In the genomic region with DNA sequence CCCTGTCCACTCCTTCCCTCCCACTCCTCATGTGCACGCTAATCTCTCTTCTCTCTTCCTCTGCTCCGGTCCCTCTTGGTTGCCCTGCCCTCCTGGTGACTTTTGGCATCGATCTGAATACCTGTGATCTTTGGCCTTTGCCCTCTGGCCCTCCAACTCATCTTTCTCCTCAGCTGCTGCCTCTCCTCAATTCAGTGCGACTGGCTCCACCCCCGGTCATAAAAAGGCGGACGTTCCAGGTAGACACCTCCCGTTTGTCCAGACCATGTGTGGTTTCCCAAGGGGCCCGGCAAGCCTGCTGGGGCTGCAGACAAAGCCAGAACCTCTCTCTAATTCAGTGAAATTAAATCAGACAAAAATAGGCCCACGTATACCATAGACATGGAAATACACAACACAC, we compare ENCODE assay signal across 22 cellular contexts.
"Had no signal": no experiment of that assay in that cellular context is flagged by ENCODE, and none has a peak within 500 bp of the region (broad histone marks: within the 10 kb centered on the region; RNA-seq: fewer than 3 reads in every experiment).

No MANE protein-coding gene starts in this region.

- ATAC-seq: activated CD4-positive, CD25-positive, alpha-beta regulatory T cell treated with anti-CD3 and anti-CD28 coated beads, Interleukin-2, amount 50 U/mL, for 24 hours; activated CD8-positive, alpha-beta T cell treated with anti-CD3 and anti-CD28 coated beads, Interleukin-2, amount 10 ng/mL, durations not matched to agents 7 days and 5 days; activated naive CD8-positive, alpha-beta T cell treated with anti-CD3 and anti-CD28 coated beads, Interleukin-2, amount 50 U/mL, for 24 hours; foreskin keratinocyte; lower lobe of right lung; natural killer cell treated with Interleukin-12 subunit alpha and Interleukin-12 subunit beta and Interleukin-15 and Interleukin-18, amount 100 ng/mL, for 72 hours; SK-N-SH treated with all-trans-retinoic acid at 6 μM for 48 hours; stimulated activated naive B cell treated with anti-CD40 and anti-IgM and Interleukin-4, amounts not matched to agents 10 μg/mL and 1 μg/mL and 100 μg/mL, for 72 hours; T-cell had no signal

- DNase-seq: activated CD4-positive, alpha-beta T cell treated with anti-CD3 and anti-CD28 coated beads, Interleukin-2, amount 10 ng/mL, durations not matched to agents 7 days and 5 days; activated CD8-positive, alpha-beta T cell treated with anti-CD3 and anti-CD28 coated beads, Interleukin-2, amount 10 ng/mL, durations not matched to agents 7 days and 5 days; activated naive CD4-positive, alpha-beta T cell treated with anti-CD3 and anti-CD28 coated beads for 36 hours; activated naive CD8-positive, alpha-beta T cell treated with anti-CD3 and anti-CD28 coated beads, Interleukin-2, amount 50 U/mL, for 24 hours; activated T-cell treated with anti-CD3 and anti-CD28 coated beads, Interleukin-2, amount 50 U/mL, for 24 hours; anterior cingulate cortex; brain microvascular endothelial cell; central memory CD4-positive, alpha-beta T cell; endodermal cell; foreskin keratinocyte; lower lobe of right lung; sigmoid colon; stimulated activated naive B cell treated with anti-CD40 and anti-IgM and Interleukin-4, amounts not matched to agents 10 μg/mL and 1 μg/mL and 100 μg/mL, for 72 hours; T-cell; T-helper 9 cell had no signal

- H3K4me1 ChIP-seq: foreskin keratinocyte, lower lobe of right lung, prostate gland, spleen had no signal

- H3K4me3 ChIP-seq: lower lobe of right lung, prostate gland, sigmoid colon, spleen, thoracic aorta had no signal

- H3K9me3 ChIP-seq: lower lobe of right lung, prostate gland, sigmoid colon, spleen, thoracic aorta had no signal

- H3K27ac ChIP-seq: brain microvascular endothelial cell, foreskin keratinocyte, lower lobe of right lung, prostate gland, sigmoid colon, spleen, thoracic aorta had no signal

- H3K36me3 ChIP-seq: lower lobe of right lung, prostate gland, sigmoid colon, spleen, thoracic aorta had no signal

- FAIRE-seq: colon had no signal

- H3K27me3 ChIP-seq: brain microvascular endothelial cell, sigmoid colon had no signal
